ENCODE assay signal across 8 cellular contexts in the genomic region with DNA sequence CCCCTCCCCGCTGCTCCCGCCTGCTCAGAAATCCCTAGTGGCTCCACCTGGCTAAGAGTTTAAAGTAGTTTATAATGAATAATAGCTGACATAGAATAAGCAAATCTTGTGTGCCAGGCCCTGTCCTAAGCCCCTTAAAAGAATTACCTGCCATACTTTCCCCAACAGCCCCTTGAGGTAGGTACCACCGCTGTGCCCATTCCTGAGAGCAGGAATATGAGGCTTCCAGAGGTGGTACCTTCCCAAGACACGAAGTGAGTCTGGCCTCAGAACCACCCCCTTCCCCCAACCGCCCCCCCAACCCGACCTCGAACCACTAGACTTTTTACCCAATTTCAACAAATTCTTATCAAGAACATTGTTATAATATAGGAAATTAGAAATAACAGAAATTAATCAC. TPM values are rescaled to one million over a fixed set of nuclear protein-coding genes. Genes with fewer than 3 reads are reported as not detected.
DNase-seq lines count a peak whose midpoint lies in the region; ATAC-seq and TF ChIP-seq lines count a peak whose summit lies in the region.

No MANE protein-coding gene starts in this region.

- H3K4me2 ChIP-seq in BLaER1 treated with 17β-estradiol and CSF1 and Interleukin-3, amounts not matched to agents 10 nM and 100 nM, result peak overlapping the region; percentile 85 to 99 (median 97)
- peak overlapping the region; percentile 97 for H3K4me2 ChIP-seq in Karpas-422 (ENCODE audit: low read depth, low read length, poor library complexity, severe bottlenecking)

- H3K36me3 ChIP-seq in BLaER1 treated with 17β-estradiol and CSF1 and Interleukin-3, amounts not matched to agents 10 nM and 100 nM, result no peaks in the 10 kb centered on the region
- no peaks in the 10 kb centered on the region for H3K36me3 ChIP-seq in Karpas-422 (ENCODE audit: insufficient read depth, low read length)
- no peaks in the 10 kb centered on the region for H3K36me3 ChIP-seq in ectodermal cell (ENCODE audit: control insufficient read depth, insufficient read depth, low read length)

- no peak overlapping the region for H3K27ac ChIP-seq in BLaER1 treated with 17β-estradiol and CSF1 and Interleukin-3, amounts not matched to agents 10 nM and 100 nM
- H3K27ac ChIP-seq in Karpas-422 (ENCODE audit: low read length), result 0 out of 2 replicates have a peak overlapping the region, but pooled peaks have one; percentile 45
- H3K27ac ChIP-seq in ectodermal cell (ENCODE audit: insufficient read depth, low read depth, low read length, poor library complexity, severe bottlenecking), result no peak overlapping the region

- peaks cover 13 to 17% (median 15%) of the 10 kb centered on the region in 10 experiments for H3K4me1 ChIP-seq in BLaER1 treated with 17β-estradiol and CSF1 and Interleukin-3, amounts not matched to agents 10 nM and 100 nM
- peaks cover 22% of the 10 kb centered on the region for H3K4me1 ChIP-seq in Karpas-422 (ENCODE audit: low read length)
- H3K4me1 ChIP-seq in ectodermal cell (ENCODE audit: control insufficient read depth, insufficient read depth, low read length), result no peaks in the 10 kb centered on the region

- H3K79me2 ChIP-seq in Karpas-422 (ENCODE audit: low read length), result peaks cover 30% of the 10 kb centered on the region

- peaks cover 0 to 22% (median 10%) of the 10 kb centered on the region in 11 experiments; a peak in 9 of 22 replicates for H4K20me1 ChIP-seq in BLaER1 treated with 17β-estradiol and CSF1 and Interleukin-3, amounts not matched to agents 10 nM and 100 nM
- H4K20me1 ChIP-seq in Karpas-422 (ENCODE audit: insufficient read depth, low read depth, low read length), result no peaks in the 10 kb centered on the region

- no peak overlapping the region for H3K27ac Mint-ChIP-seq in neural crest cell (ENCODE audit: unreplicated experiment)

- ATAC-seq in GM19455 (IDR thresholded peaks at IDR 0.05; ENCODE audit: unreplicated experiment), result no peak

- peak overlapping the region; percentile 69 to 83 (median 80); a peak in 19 of 22 replicates for H3K9ac ChIP-seq in BLaER1 treated with 17β-estradiol and CSF1 and Interleukin-3, amounts not matched to agents 10 nM and 100 nM
- H3K9ac ChIP-seq in Karpas-422 (ENCODE audit: low read length), result peak overlapping the region; percentile 87

- H3K9me3 ChIP-seq in BLaER1 treated with 17β-estradiol and CSF1 and Interleukin-3, amounts not matched to agents 10 nM and 100 nM (replicated peaks in 1 of 11), result no peaks in the 10 kb centered on the region
- H3K9me3 ChIP-seq in Karpas-422 (ENCODE audit: low read length), result no peaks in the 10 kb centered on the region
- no peaks in the 10 kb centered on the region for H3K9me3 ChIP-seq in ectodermal cell (ENCODE audit: control insufficient read depth, low read length)

- DNase-seq in Karpas-422 (no peak), neural crest cell (ENCODE audit: low read depth, low spot score) (no peak), NCI-H748 (lab: John Stamatoyannopoulos, UW; ENCODE audit: unreplicated experiment) (no peak), mesenteric fat pad (ENCODE audit: low spot score) (no peak), activated gamma-delta T cell treated with Interleukin-2 at 50 U/mL for 16 hours (no peak)

- peak overlapping the region; percentile 69 to 97 (median 90) for H3K4me3 ChIP-seq in BLaER1 treated with 17β-estradiol and CSF1 and Interleukin-3, amounts not matched to agents 10 nM and 100 nM
- H3K4me3 ChIP-seq in Karpas-422 (ENCODE audit: low read length) (peak overlapping the region; percentile 94), ectodermal cell (ENCODE audit: insufficient read depth, low read depth, low read length) (peak overlapping the region; percentile 81)

- no peaks in the 10 kb centered on the region for H3K9me3 Mint-ChIP-seq in neural crest cell

- WGBS in ectodermal cell, 2 experiments, result 47 to 61% methylated on average over 4 of the region's 7 CpGs

- H3K4me1 Mint-ChIP-seq in neural crest cell, result peaks cover 7% of the 10 kb centered on the region

- H3K9me2 ChIP-seq in Karpas-422 (replicated peaks; ENCODE audit: insufficient read depth, low read length), result no peaks in the 10 kb centered on the region

- no peak for TF ChIP-seq CTCF in neural crest cell (conservative IDR thresholded peaks at IDR 0.05)

- H3K4me3 Mint-ChIP-seq in neural crest cell, result peak overlapping the region; percentile 90

- H3K27me3 ChIP-seq in BLaER1 treated with 17β-estradiol and CSF1 and Interleukin-3, amounts not matched to agents 10 nM and 100 nM, result 0 out of 22 replicates have a peak, but pooled peaks cover 0 to 3% (median 0%) of the 10 kb centered on the region in 11 experiments
- no peaks in the 10 kb centered on the region for H3K27me3 ChIP-seq in Karpas-422 (ENCODE audit: low read length)
- H3K27me3 ChIP-seq in ectodermal cell (ENCODE audit: control insufficient read depth, insufficient read depth, low read length, poor library complexity, severe bottlenecking), result peaks cover 51% of the 10 kb centered on the region

- peaks cover 50% of the 10 kb centered on the region for H3K27me3 Mint-ChIP-seq in neural crest cell (ENCODE audit: low read depth)

- H2AFZ ChIP-seq in Karpas-422 (ENCODE audit: low read length), result 0 out of 2 replicates have a peak overlapping the region, but pooled peaks have one; percentile 90

- no peaks in the 10 kb centered on the region for H3K36me3 Mint-ChIP-seq in neural crest cell (ENCODE audit: low read depth)

RNA-seq across cellular contexts. Expression of a gene that starts 1.2 kb away (rescaled TPM):
- 11.8 and 12.2 TPM in 2 replicates for total RNA-seq in Karpas-422 (2014; rRNA removed; shearing (Covaris generic); ENCODE audit: low replicate concordance)
- 18.8 TPM for polyA plus RNA-seq in ectodermal cell (2013, experiment 1 of 4)
- polyA plus RNA-seq in ectodermal cell (2013, experiment 2 of 4), result 17.6 TPM
- 16.7 TPM for polyA plus RNA-seq in ectodermal cell (2013, experiment 3 of 4)
- 17.8 TPM for polyA plus RNA-seq in ectodermal cell (2013, experiment 4 of 4)
- total RNA-seq in neural crest cell (5.5 and 7.3 TPM in 2 replicates), mesenteric fat pad (22.3 TPM)

RNA-seq across cellular contexts. Expression of a gene that starts 28.1 kb away (rescaled TPM):
- not detected in 2 replicates for total RNA-seq in Karpas-422 (2014; rRNA removed; shearing (Covaris generic); ENCODE audit: low replicate concordance)
- polyA plus RNA-seq in ectodermal cell (2013, experiment 1 of 4), result not detected
- polyA plus RNA-seq in ectodermal cell (2013, experiment 2 of 4), result not detected
- polyA plus RNA-seq in ectodermal cell (2013, experiment 3 of 4), result not detected
- not detected for polyA plus RNA-seq in ectodermal cell (2013, experiment 4 of 4)
- not detected in 2 replicates for total RNA-seq in neural crest cell
- 5.1 TPM for total RNA-seq in mesenteric fat pad
